Comparison of ENCODE assay signal across 9 cellular contexts in the genomic region with DNA sequence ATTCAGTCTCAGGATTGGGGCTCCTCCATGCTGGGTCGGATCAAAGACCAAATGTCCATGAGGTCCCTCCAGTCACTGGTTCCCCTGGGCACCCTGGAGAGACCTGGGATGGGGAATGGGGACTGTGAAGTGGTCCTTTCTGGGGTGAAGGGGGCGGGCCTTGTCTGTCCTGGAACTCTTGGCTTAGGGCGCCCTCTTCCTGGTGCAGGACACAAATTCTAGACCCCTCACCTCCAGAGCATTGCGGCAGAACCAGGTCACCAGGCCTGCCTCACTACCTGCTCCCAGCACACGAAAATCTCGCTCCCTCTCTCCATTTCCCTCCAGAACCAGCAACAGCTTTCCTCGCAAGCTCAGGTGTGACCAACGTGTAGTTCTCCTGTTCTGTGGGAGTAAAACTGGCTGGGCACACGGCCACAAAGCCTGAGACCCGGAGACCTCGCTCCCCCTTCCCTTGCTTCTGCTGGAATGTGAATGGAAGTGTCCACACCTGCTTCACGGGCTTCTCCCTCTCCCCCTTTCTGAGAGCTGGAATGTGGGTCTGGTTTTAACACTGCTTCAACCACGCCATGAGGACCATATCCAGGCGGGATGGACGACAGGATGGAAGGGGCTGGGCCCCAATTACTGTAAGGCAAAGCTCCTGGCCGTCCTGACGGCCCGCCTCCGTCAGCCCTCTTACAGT.
DNase-seq lines count a peak whose midpoint lies in the region; ATAC-seq and TF ChIP-seq lines count a peak whose summit lies in the region.
"Had no signal": no experiment of that assay in that cellular context is flagged by ENCODE, and none has a peak within 500 bp of the region (broad histone marks: within the 10 kb centered on the region; RNA-seq: fewer than 3 reads in every experiment).

No MANE protein-coding gene starts in this region.

- H3K27ac Mint-ChIP-seq in endodermal cell, result peak overlapping the region; percentile 76

- H3K36me3 ChIP-seq in endodermal cell (ENCODE audit: control insufficient read depth, insufficient read depth, low read length), result no peaks in the 10 kb centered on the region
- no peaks in the 10 kb centered on the region for H3K36me3 ChIP-seq in psoas muscle (ENCODE audit: insufficient read depth in 1 of 2, low read depth in 1 of 2)

- TF ChIP-seq CTCF in endodermal cell (conservative IDR thresholded peaks at IDR 0.05) (peak; percentile 71), retinal pigment epithelial cell (conservative IDR thresholded peaks at IDR 0.05; ENCODE audit: low read depth, low read length) (peak; percentile 49), psoas muscle (IDR thresholded peaks at IDR 0.05) (no peak)

- no peak overlapping the region for H3K27ac ChIP-seq in endodermal cell (ENCODE audit: low read depth, low read length)
- H3K27ac ChIP-seq in psoas muscle, result no peak overlapping the region

- no peak overlapping the region for H3K4me3 ChIP-seq in endodermal cell (ENCODE audit: low read length)
- no peak overlapping the region for H3K4me3 ChIP-seq in retinal pigment epithelial cell (ENCODE audit: low read length)
- no peak overlapping the region for H3K4me3 ChIP-seq in psoas muscle

- H3K9ac ChIP-seq in endodermal cell (ENCODE audit: extremely low read depth, low read length, poor library complexity, severe bottlenecking), result no peak overlapping the region

- H3K9me3 ChIP-seq in endodermal cell (ENCODE audit: control insufficient read depth, low read length) (no peaks in the 10 kb centered on the region), psoas muscle (no peaks in the 10 kb centered on the region)

- ATAC-seq in HG03135 (IDR thresholded peaks at IDR 0.05; ENCODE audit: unreplicated experiment), result no peak
- no peak for ATAC-seq in psoas muscle
- ATAC-seq: esophagus mucosa had no signal

- peaks cover 17% of the 10 kb centered on the region for H3K4me1 Mint-ChIP-seq in endodermal cell

- peaks cover 2% of the 10 kb centered on the region for H3K27me3 Mint-ChIP-seq in endodermal cell (ENCODE audit: insufficient read depth)

- 64 to 68% methylated on average over 12 to 19 of the region's 19 CpGs for WGBS in endodermal cell (ENCODE audit: insufficient coverage in 1 of 2, insufficient read length in 1 of 2), 2 experiments
- WGBS in psoas muscle, 3 donors, result 90 to 92% (median 91%) methylated on average over 19 of the region's 19 CpGs

- H3K36me3 Mint-ChIP-seq in endodermal cell (ENCODE audit: low read depth), result no peaks in the 10 kb centered on the region

- peaks cover 14% of the 10 kb centered on the region for H3K9me3 Mint-ChIP-seq in endodermal cell

- H3K27me3 ChIP-seq in endodermal cell (ENCODE audit: control insufficient read depth, insufficient read depth, low read length, poor library complexity, severe bottlenecking), result no peaks in the 10 kb centered on the region
- no peaks in the 10 kb centered on the region for H3K27me3 ChIP-seq in psoas muscle (ENCODE audit: insufficient read depth in 3 of 3, low read length in 2 of 3)

- no peak overlapping the region for H3K4me3 Mint-ChIP-seq in endodermal cell

- H3K4me1 ChIP-seq in endodermal cell (ENCODE audit: control insufficient read depth, insufficient read depth, low read length) (no peaks in the 10 kb centered on the region), psoas muscle (peaks cover 38% of the 10 kb centered on the region)

- intact Hi-C loops in psoas muscle (cut with DNase I), result loop anchor here in 1 of 2 donors (5.0 kb wide), 1 partner anchor 234 kb away; no protein-coding TSS in a partner anchor

- DNase-seq in DMS 273 (lab: John Stamatoyannopoulos, UW; ENCODE audit: unreplicated experiment) (peak; percentile 36), DMS 273 treated with DMSO at 0.1 percent for 48 hours (lab: John Stamatoyannopoulos, UW) (no peak), NCI-H524 (lab: John Stamatoyannopoulos, UW) (peak; percentile 46 to 64), endodermal cell (peak; percentile 93), retinal pigment epithelial cell (ENCODE audit: low read depth) (no peak), psoas muscle (no peak)
- no peak for DNase-seq in activated T-cell treated with anti-CD3 and anti-CD28 coated beads, Interleukin-2, amount 50 U/mL, for 48 hours

Comparison
In these comparisons a context has a peak if more than half of its experiments do, and no peak if none do; other contexts are left out.
1. DNase-seq: peak in DMS 273 (single experiment), NCI-H524 (2 of 2) and endodermal cell (single experiment); none in DMS 273 treated with DMSO at 0.1 percent for 48 hours (single experiment), retinal pigment epithelial cell (single experiment), activated T-cell treated with anti-CD3 and anti-CD28 coated beads, Interleukin-2, amount 50 U/mL, for 48 hours (0 of 2) and psoas muscle (0 of 2).